ENCODE assay signal across 14 cellular contexts in the genomic region with DNA sequence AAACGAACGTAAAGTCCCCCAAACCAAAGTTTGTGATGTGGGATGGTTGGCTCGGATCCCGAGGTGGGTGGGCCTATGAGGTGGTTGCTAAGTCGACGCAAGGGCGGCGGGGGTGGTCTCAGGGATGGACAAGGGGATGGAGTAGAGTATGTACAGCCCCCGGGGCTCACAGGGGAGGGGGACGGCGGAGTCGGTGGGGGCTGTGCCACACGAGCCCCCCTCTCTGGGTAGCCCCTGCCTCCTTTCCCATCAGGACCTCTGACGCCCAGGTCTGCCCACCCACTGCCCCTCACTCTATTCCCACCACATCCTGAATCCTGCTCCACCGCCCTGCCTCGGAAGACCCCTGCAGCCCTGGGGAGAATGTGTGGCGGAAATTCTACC.
"Had no signal": no experiment of that assay in that cellular context is flagged by ENCODE, and none has a peak within 500 bp of the region (broad histone marks: within the 10 kb centered on the region; RNA-seq: fewer than 3 reads in every experiment).

No MANE protein-coding gene starts in this region.

- H3K36me3 Mint-ChIP-seq: stimulated activated effector memory CD8-positive, alpha-beta T cell treated with anti-CD3 and anti-CD28 coated beads, Interleukin-12 subunit alpha, Interleukin-12 subunit beta, amount 100 ng/mL, for 72 hours had no signal

- H3K27ac ChIP-seq: left lung, pancreas, skin epidermis had no signal

- H3K4me3 Mint-ChIP-seq: activated naive CD4-positive, alpha-beta T cell treated with anti-CD3 and anti-CD28 coated beads, Interleukin-2, amount 50 U/mL, for 24 hours; nephron progenitor cell; stimulated activated effector memory CD8-positive, alpha-beta T cell treated with anti-CD3 and anti-CD28 coated beads, Interleukin-12 subunit alpha, Interleukin-12 subunit beta, amount 100 ng/mL, for 72 hours had no signal

- H3K4me1 ChIP-seq: left lung, pancreas had no signal

- H3K27me3 Mint-ChIP-seq: activated naive CD4-positive, alpha-beta T cell treated with anti-CD3 and anti-CD28 coated beads, Interleukin-2, amount 50 U/mL, for 24 hours had no signal

- H3K27ac Mint-ChIP-seq: activated naive CD4-positive, alpha-beta T cell treated with anti-CD3 and anti-CD28 coated beads, Interleukin-2, amount 50 U/mL, for 24 hours; nephron progenitor cell; stimulated activated effector memory CD8-positive, alpha-beta T cell treated with anti-CD3 and anti-CD28 coated beads, Interleukin-12 subunit alpha, Interleukin-12 subunit beta, amount 100 ng/mL, for 72 hours had no signal

- ATAC-seq: activated CD4-positive, CD25-positive, alpha-beta regulatory T cell treated with anti-CD3 and anti-CD28 coated beads, Interleukin-2, amount 50 U/mL, for 24 hours; left lung; stimulated activated effector memory CD8-positive, alpha-beta T cell treated with anti-CD3 and anti-CD28 coated beads, Interleukin-12 subunit alpha, Interleukin-12 subunit beta, amount 100 ng/mL, for 72 hours had no signal

- H3K9me3 Mint-ChIP-seq: activated naive CD4-positive, alpha-beta T cell treated with anti-CD3 and anti-CD28 coated beads, Interleukin-2, amount 50 U/mL, for 24 hours; stimulated activated effector memory CD8-positive, alpha-beta T cell treated with anti-CD3 and anti-CD28 coated beads, Interleukin-12 subunit alpha, Interleukin-12 subunit beta, amount 100 ng/mL, for 72 hours had no signal

- H3K27me3 ChIP-seq: heart left ventricle, left lung, pancreas, tibial artery had no signal

- DNase-seq: activated CD4-positive, alpha-beta T cell treated with anti-CD3 and anti-CD28 coated beads, Interleukin-2, amount 50 U/mL, for 4 hours; activated T-cell treated with anti-CD3 and anti-CD28 coated beads, Interleukin-2, amount 50 U/mL, for 1 hour; foreskin melanocyte; left lung; mesenchymal stem cell; nephron progenitor cell; retina had no signal

- H3K9me3 ChIP-seq: heart left ventricle, left lung, pancreas, tibial artery had no signal

- H3K4me1 Mint-ChIP-seq: activated naive CD4-positive, alpha-beta T cell treated with anti-CD3 and anti-CD28 coated beads, Interleukin-2, amount 50 U/mL, for 24 hours; stimulated activated effector memory CD8-positive, alpha-beta T cell treated with anti-CD3 and anti-CD28 coated beads, Interleukin-12 subunit alpha, Interleukin-12 subunit beta, amount 100 ng/mL, for 72 hours had no signal

- H3K4me3 ChIP-seq: heart left ventricle, left lung, pancreas, skin epidermis, tibial artery had no signal
